Comparison of ENCODE assay signal across 1 cellular context in genomic region chr6:21467091-21467490, GRCh38.
TF ChIP-seq lines count a peak whose summit lies in the region.

No MANE protein-coding gene starts in this region.

TF ChIP-seq in IMR-90, 13 proteins besides CTCF, POLR2A, EP300 and RAD21:
- TF ChIP-seq, protein P1, sequence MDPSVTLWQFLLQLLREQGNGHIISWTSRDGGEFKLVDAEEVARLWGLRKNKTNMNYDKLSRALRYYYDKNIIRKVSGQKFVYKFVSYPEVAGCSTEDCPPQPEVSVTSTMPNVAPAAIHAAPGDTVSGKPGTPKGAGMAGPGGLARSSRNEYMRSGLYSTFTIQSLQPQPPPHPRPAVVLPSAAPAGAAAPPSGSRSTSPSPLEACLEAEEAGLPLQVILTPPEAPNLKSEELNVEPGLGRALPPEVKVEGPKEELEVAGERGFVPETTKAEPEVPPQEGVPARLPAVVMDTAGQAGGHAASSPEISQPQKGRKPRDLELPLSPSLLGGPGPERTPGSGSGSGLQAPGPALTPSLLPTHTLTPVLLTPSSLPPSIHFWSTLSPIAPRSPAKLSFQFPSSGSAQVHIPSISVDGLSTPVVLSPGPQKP (IDR thresholded peaks at IDR 0.05; ENCODE audit: borderline replicate concordance, low read depth, low read length), result no peak
- TF ChIP-seq RFX5 (IDR thresholded peaks at IDR 0.05; ENCODE audit: low read depth, low read length) (no peak), CHD1 (IDR thresholded peaks at IDR 0.05; ENCODE audit: low read depth, low read length) (no peak), CEBPB (IDR thresholded peaks at IDR 0.05; ENCODE audit: low read depth, low read length) (no peak), MAZ (IDR thresholded peaks at IDR 0.05; ENCODE audit: borderline replicate concordance, low read depth, low read length) (no peak), USF2 (IDR thresholded peaks at IDR 0.05; ENCODE audit: low read depth, low read length) (no peak), SMC3 (IDR thresholded peaks at IDR 0.05; ENCODE audit: low read depth, low read length) (no peak), NFE2L2 (IDR thresholded peaks at IDR 0.05; ENCODE audit: low read depth, low read length) (no peak), MAFK (IDR thresholded peaks at IDR 0.05; ENCODE audit: low read depth, low read length) (no peak), RCOR1 (IDR thresholded peaks at IDR 0.05; ENCODE audit: insufficient replicate concordance, low read length) (no peak), BHLHE40 (IDR thresholded peaks at IDR 0.05; ENCODE audit: low read depth, low read length) (no peak), FOS (IDR thresholded peaks at IDR 0.05; ENCODE audit: low read depth, low read length) (no peak), MXI1 (IDR thresholded peaks at IDR 0.05; ENCODE audit: borderline replicate concordance, low read depth, low read length) (no peak)
